8 cellular contexts compared by ENCODE assay signal in genomic region chr12:6943387-6943718, GRCh38. TPM values are rescaled to one million over a fixed set of nuclear protein-coding genes. Genes with fewer than 3 reads are reported as not detected.
DNase-seq lines count a peak whose midpoint lies in the region; ATAC-seq, FAIRE-seq and TF ChIP-seq lines count a peak whose summit lies in the region.

No MANE protein-coding gene starts in this region.

- H3K56ac ChIP-seq in H1 (replicated peaks; ENCODE audit: insufficient read length, low read depth, low read length), result no peak overlapping the region

- no peak for TF ChIP-seq RAD21 in H1 (IDR thresholded peaks at IDR 0.05 in 1 of 2, conservative IDR thresholded peaks at IDR 0.05 in 1 of 2; ENCODE audit: low read depth in 2 of 2, low read length in 2 of 2)

- H3K27me3 Mint-ChIP-seq in CD14-positive monocyte (ENCODE audit: low read depth in 3 of 3), result peaks cover 0 to 2% (median 0%) of the 10 kb centered on the region in 3 donors
- peaks cover 2% of the 10 kb centered on the region for H3K27me3 Mint-ChIP-seq in activated CD8-positive, alpha-beta T cell treated with anti-CD3 and anti-CD28 coated beads, Interleukin-2, amount 10 ng/mL, durations not matched to agents 7 days and 5 days (ENCODE audit: low read depth)

- H3K79me1 ChIP-seq in H1 (ENCODE audit: low read depth, low read length), result no peaks in the 10 kb centered on the region; the same call in 1 of the 2 replicates

- peak overlapping the region; percentile 26 for H4K91ac ChIP-seq in H1 (replicated peaks; ENCODE audit: insufficient read length, low read length)

- peak overlapping the region; percentile 90 for H3K27ac ChIP-seq in H1 (ENCODE audit: low read depth, low read length)

- H3K23me2 ChIP-seq in H1 (ENCODE audit: low read depth, low read length), result peaks cover 11% of the 10 kb centered on the region

- H2BK15ac ChIP-seq in H1 (ENCODE audit: low read length), result no peak overlapping the region

- no peak overlapping the region for H3K14ac ChIP-seq in H1 (ENCODE audit: insufficient read length)

- peak overlapping the region; percentile 94 to 99 (median 98) for H3K27ac Mint-ChIP-seq in CD14-positive monocyte
- H3K27ac Mint-ChIP-seq in activated CD8-positive, alpha-beta T cell treated with anti-CD3 and anti-CD28 coated beads, Interleukin-2, amount 10 ng/mL, durations not matched to agents 7 days and 5 days, result peak overlapping the region; percentile 97

- no peak overlapping the region for H2AK5ac ChIP-seq in H1 (ENCODE audit: low read depth, low read length)

- ATAC-seq in GM19463 (IDR thresholded peaks at IDR 0.05; ENCODE audit: unreplicated experiment), result peak; percentile 31
- ATAC-seq in activated CD8-positive, alpha-beta T cell treated with anti-CD3 and anti-CD28 coated beads, Interleukin-2, amount 10 ng/mL, durations not matched to agents 7 days and 5 days, result peak; percentile 42

- H2AFZ ChIP-seq in H1 (ENCODE audit: low read length), result no peak overlapping the region

- CTCF ChIA-PET in activated CD8-positive, alpha-beta T cell treated with anti-CD3 and anti-CD28 coated beads, Interleukin-2, amount 10 ng/mL, durations not matched to agents 7 days and 5 days (lab: Charles Lee), result interaction anchor here (0.7 to 18.6 kb wide), 24 partner anchors 9 to 245 kb away, joined by 3 to 742 read pairs (median 5); partner anchors contain the start of genes C1R, C1RL, ENO2 and LPCAT3
- CTCF ChIA-PET in H1 (lab: Charles Lee; ENCODE audit: partially characterized antibody), result interaction anchor here (1.0 to 20.2 kb wide), 8 partner anchors 18 to 247 kb away, joined by 3 to 277 read pairs (median 21); partner anchors contain the start of genes ATN1, C1RL, SPSB2 and TPI1

- H3K79me2 ChIP-seq in H1 (ENCODE audit: control insufficient read depth in 1 of 2, insufficient read depth in 2 of 2, low read length in 2 of 2), result no peaks in the 10 kb centered on the region; a peak in 1 of 4 replicates

- TF ChIP-seq CTCF in CD14-positive monocyte (IDR thresholded peaks at IDR 0.05) (no peak), H1 (IDR thresholded peaks at IDR 0.05; ENCODE audit: control extremely low read depth in 1 of 3, insufficient read depth in 1 of 3, low read depth in 1 of 3, low read length in 3 of 3) (no peak)

- H3K4ac ChIP-seq in H1 (replicated peaks; ENCODE audit: insufficient read length, low read depth, low read length), result no peak overlapping the region

- no peaks in the 10 kb centered on the region for H3K9me3 ChIP-seq in H1 (ENCODE audit: insufficient read depth in 2 of 2, low read depth in 1 of 2, low read length in 1 of 2)

- 8% methylated on average over 13 of the region's 13 CpGs; no CpG with 5 or more reads in 1 of the 2 experiments for WGBS in H1 (ENCODE audit: extremely low coverage in 1 of 2, insufficient coverage in 1 of 2, insufficient read length in 1 of 2, insufficient replicate concordance in 2 of 2, low coverage in 1 of 2, low lambda C conversion rate in 2 of 2, missing lambda C conversion rate in 1 of 2), 2 experiments

- peak overlapping the region; percentile 37 to 91 for H3K4me3 Mint-ChIP-seq in CD14-positive monocyte
- peak overlapping the region; percentile 88 for H3K4me3 Mint-ChIP-seq in activated CD8-positive, alpha-beta T cell treated with anti-CD3 and anti-CD28 coated beads, Interleukin-2, amount 10 ng/mL, durations not matched to agents 7 days and 5 days

- H3K36me3 ChIP-seq in H1 (ENCODE audit: control insufficient read depth in 2 of 4, insufficient read depth in 4 of 4, low read length in 3 of 4), result peaks cover 6 to 16% (median 9%) of the 10 kb centered on the region in 4 experiments; a peak in 7 of 8 replicates

- peak overlapping the region; percentile 29; the same call in 1 of the 2 replicates for H3K18ac ChIP-seq in H1 (ENCODE audit: extremely low read depth, low read length)

- H4K5ac ChIP-seq in H1 (ENCODE audit: insufficient read length, low read depth, low read length), result peak overlapping the region; percentile 93

- H4K8ac ChIP-seq in H1 (ENCODE audit: extremely low read depth, insufficient read depth, low read length), result peak overlapping the region; percentile 39

- H2BK20ac ChIP-seq in H1 (ENCODE audit: low read length), result no peak overlapping the region

- peaks cover 1 to 3% of the 10 kb centered on the region in 2 donors for H3K36me3 Mint-ChIP-seq in CD14-positive monocyte
- peaks cover 17% of the 10 kb centered on the region for H3K36me3 Mint-ChIP-seq in activated CD8-positive, alpha-beta T cell treated with anti-CD3 and anti-CD28 coated beads, Interleukin-2, amount 10 ng/mL, durations not matched to agents 7 days and 5 days (ENCODE audit: low read depth)

- no peaks in the 10 kb centered on the region for H3K27me3 ChIP-seq in H1 (replicated peaks in 1 of 4; ENCODE audit: control insufficient read depth in 3 of 4, extremely low read depth in 1 of 4, insufficient read depth in 3 of 4, low read length in 3 of 4)

- intact Hi-C loops in CD14-positive monocyte (cut with micrococcal nuclease), result loop anchor here in 1 of 2 donors (5.0 kb wide), 1 partner anchor 71 kb away; the partner anchor contains the start of gene SPSB2

- peaks cover 2 to 5% of the 10 kb centered on the region in 2 experiments for H4K20me1 ChIP-seq in H1 (replicated peaks in 1 of 2; ENCODE audit: control insufficient read depth in 1 of 2, insufficient read depth in 2 of 2, low read length in 2 of 2)

- peaks cover 6 to 22% (median 19%) of the 10 kb centered on the region in 4 experiments for H3K4me1 ChIP-seq in H1 (replicated peaks in 1 of 4; ENCODE audit: control insufficient read depth in 3 of 4, insufficient read depth in 4 of 4, low read length in 3 of 4)

- DNase-seq in CD14-positive monocyte (ENCODE audit: low spot score) (peak; percentile 86), HK-2 (ENCODE audit: unreplicated experiment) (peak; percentile 75), NCI-H82 treated with DMSO at 0.1 percent for 48 hours (lab: John Stamatoyannopoulos, UW; ENCODE audit: unreplicated experiment) (peak; percentile 96), H1 (ENCODE audit: low read depth in 1 of 2, low spot score in 2 of 2) (peak in 1 of 2 experiments; percentile 72), medulla oblongata (ENCODE audit: extremely low spot score) (peak; percentile 97)
- DNase-seq in activated CD8-positive, alpha-beta T cell treated with anti-CD3 and anti-CD28 coated beads, Interleukin-2, amount 10 ng/mL, durations not matched to agents 7 days and 5 days, result peak; percentile 90
- DNase-seq in stimulated activated CD8-positive, alpha-beta memory T cell treated with anti-CD3 and anti-CD28 coated beads, Interleukin-4, amount 100 ng/mL, for 48 hours, result peak; percentile 80

- peaks cover 56% of the 10 kb centered on the region for H3K4me1 Mint-ChIP-seq in CD14-positive monocyte
- peaks cover 69% of the 10 kb centered on the region for H3K4me1 Mint-ChIP-seq in activated CD8-positive, alpha-beta T cell treated with anti-CD3 and anti-CD28 coated beads, Interleukin-2, amount 10 ng/mL, durations not matched to agents 7 days and 5 days (ENCODE audit: low read depth)

- H3K4me3 ChIP-seq in H1 (ENCODE audit: extremely low read depth in 1 of 4, insufficient read depth in 2 of 4, low read depth in 3 of 4, low read length in 4 of 4), result peak overlapping the region in 3 of 4 experiments; percentile 57 to 91 (median 80); a peak in 6 of 8 replicates

- H2BK5ac ChIP-seq in H1 (ENCODE audit: low read depth, low read length), result peak overlapping the region; percentile 99

- FAIRE-seq in H1 (lab: Jason Lieb, UNC), result peak; percentile 82

- H2BK120ac ChIP-seq in H1 (replicated peaks; ENCODE audit: low read depth, low read length), result no peak overlapping the region

- H3K9me3 Mint-ChIP-seq in CD14-positive monocyte, result peaks cover 0 to 2% (median 0%) of the 10 kb centered on the region in 7 donors
- no peaks in the 10 kb centered on the region for H3K9me3 Mint-ChIP-seq in activated CD8-positive, alpha-beta T cell treated with anti-CD3 and anti-CD28 coated beads, Interleukin-2, amount 10 ng/mL, durations not matched to agents 7 days and 5 days (ENCODE audit: insufficient read depth)

- POLR2A ChIA-PET in activated CD8-positive, alpha-beta T cell treated with anti-CD3 and anti-CD28 coated beads, Interleukin-2, amount 10 ng/mL, durations not matched to agents 7 days and 5 days (lab: Charles Lee), result interaction anchor here (0.6 to 20.8 kb wide), 59 partner anchors 9 to 1123 kb away, joined by 3 to 1099 read pairs (median 5); partner anchors contain the start of genes ATN1, C1RL, C3AR1 and CDCA3
- POLR2A ChIA-PET in H1 (lab: Charles Lee; ENCODE audit: partially characterized antibody), result interaction anchor here (0.6 to 44.0 kb wide), 54 partner anchors 9 to 697 kb away, joined by 3 to 1596 read pairs (median 5); partner anchors contain the start of genes ATN1, C1R, C1RL and CDCA3

- H3K4me2 ChIP-seq in H1 (ENCODE audit: insufficient read depth in 1 of 2, low read depth in 2 of 2, low read length in 2 of 2), result peak overlapping the region; percentile 56 to 92

- peak overlapping the region; percentile 80; the same call in 1 of the 2 replicates for H2BK12ac ChIP-seq in H1 (ENCODE audit: low read depth, low read length)

- no peak for TF ChIP-seq EP300 in H1 (IDR thresholded peaks at IDR 0.05; ENCODE audit: borderline replicate concordance in 1 of 2, low read depth in 2 of 2, low read length in 2 of 2)

- H3K9ac ChIP-seq in H1 (replicated peaks in 1 of 4; ENCODE audit: extremely low read depth in 1 of 4, low read depth in 3 of 4, low read length in 3 of 4), result peak overlapping the region in 3 of 4 experiments; percentile 74 to 91 (median 80); a peak in 6 of 7 replicates

- TF ChIP-seq POLR2A in H1 (IDR thresholded peaks at IDR 0.05; ENCODE audit: control extremely low read depth in 1 of 2, low read depth in 2 of 2, low read length in 2 of 2), result no peak

- H3K23ac ChIP-seq in H1 (ENCODE audit: insufficient read length), result no peak overlapping the region

RNA-seq across cellular contexts. Expression of gene RNU7-1, which starts 0.3 kb away (rescaled TPM):
- polyA plus RNA-seq in CD14-positive monocyte (not detected), H1 (2011; rRNA removed) (not detected in 2 replicates)
- total RNA-seq in activated CD8-positive, alpha-beta T cell treated with anti-CD3 and anti-CD28 coated beads, Interleukin-2, amount 10 ng/mL, durations not matched to agents 7 days and 5 days, result not detected
- not detected in 2 replicates for total RNA-seq in H1 (2021; fragmentation: NEBNext Ultra II Directional; extraction: Animal tissue kit (Norgen Biotek cat#: 25700))
- polyA plus RNA-seq in H1 (2011; cell fraction: cytosol; rRNA removed), result not detected
- polyA plus RNA-seq in H1 (2011; cell fraction: nucleus; rRNA removed), result not detected
- not detected in 4 replicates for polyA plus RNA-seq in H1 (2012, experiment 1 of 2)
- not detected for polyA plus RNA-seq in H1 (2012, experiment 2 of 2)
- not detected for polyA plus RNA-seq in H1 (2013, experiment 1 of 2)
- polyA plus RNA-seq in H1 (2013, experiment 2 of 2), result not detected
- not detected in 2 replicates for polyA minus RNA-seq in H1 (2011; rRNA and poly(A)+ RNA removed)
- not detected for polyA minus RNA-seq in H1 (2011; cell fraction: cytosol; rRNA and poly(A)+ RNA removed)
- not detected for polyA minus RNA-seq in H1 (2011; cell fraction: nucleus; rRNA and poly(A)+ RNA removed)

RNA-seq across cellular contexts. Expression of gene C12orf57, which starts 0.5 kb away (rescaled TPM):
- polyA plus RNA-seq in CD14-positive monocyte, result 10 to 100 TPM; 19.1 to 24.2 TPM
- total RNA-seq in activated CD8-positive, alpha-beta T cell treated with anti-CD3 and anti-CD28 coated beads, Interleukin-2, amount 10 ng/mL, durations not matched to agents 7 days and 5 days, result 100 to 1,000 TPM; 184 to 185 TPM
- 174 and 185 TPM in 2 replicates for total RNA-seq in H1 (2021; fragmentation: NEBNext Ultra II Directional; extraction: Animal tissue kit (Norgen Biotek cat#: 25700))
- 993 and 1,124 TPM in 2 replicates for polyA plus RNA-seq in H1 (2011; rRNA removed)
- 811 TPM for polyA plus RNA-seq in H1 (2011; cell fraction: cytosol; rRNA removed)
- polyA plus RNA-seq in H1 (2011; cell fraction: nucleus; rRNA removed), result 653 TPM
- 167 to 390 TPM (median 374 TPM) in 4 replicates for polyA plus RNA-seq in H1 (2012, experiment 1 of 2)
- 596 TPM for polyA plus RNA-seq in H1 (2012, experiment 2 of 2)
- 206 TPM for polyA plus RNA-seq in H1 (2013, experiment 1 of 2)
- polyA plus RNA-seq in H1 (2013, experiment 2 of 2), result 192 TPM
- polyA minus RNA-seq in H1 (2011; rRNA and poly(A)+ RNA removed), result 66.6 and 106 TPM in 2 replicates
- 76.3 TPM for polyA minus RNA-seq in H1 (2011; cell fraction: cytosol; rRNA and poly(A)+ RNA removed)
- 112 TPM for polyA minus RNA-seq in H1 (2011; cell fraction: nucleus; rRNA and poly(A)+ RNA removed)

RNA-seq across cellular contexts. Expression of gene PTPN6, which starts 7.8 kb away (rescaled TPM):
- polyA plus RNA-seq in CD14-positive monocyte (100 to 1,000 TPM; 449 to 562 TPM), H1 (2011; rRNA removed) (16.3 and 22.6 TPM in 2 replicates)
- 100 to 1,000 TPM; 354 to 397 TPM for total RNA-seq in activated CD8-positive, alpha-beta T cell treated with anti-CD3 and anti-CD28 coated beads, Interleukin-2, amount 10 ng/mL, durations not matched to agents 7 days and 5 days
- total RNA-seq in H1 (2021; fragmentation: NEBNext Ultra II Directional; extraction: Animal tissue kit (Norgen Biotek cat#: 25700)), result 25.7 and 28.4 TPM in 2 replicates
- polyA plus RNA-seq in H1 (2011; cell fraction: cytosol; rRNA removed), result 21.3 TPM
- 32.9 TPM for polyA plus RNA-seq in H1 (2011; cell fraction: nucleus; rRNA removed)
- polyA plus RNA-seq in H1 (2012, experiment 1 of 2), result 34.9 to 37.3 TPM (median 36.6 TPM) in 4 replicates
- polyA plus RNA-seq in H1 (2012, experiment 2 of 2), result 28.9 TPM
- 23.2 TPM for polyA plus RNA-seq in H1 (2013, experiment 1 of 2)
- polyA plus RNA-seq in H1 (2013, experiment 2 of 2), result 25.8 TPM
- polyA minus RNA-seq in H1 (2011; rRNA and poly(A)+ RNA removed), result 12.4 and 24.5 TPM in 2 replicates
- 17.8 TPM for polyA minus RNA-seq in H1 (2011; cell fraction: cytosol; rRNA and poly(A)+ RNA removed)
- polyA minus RNA-seq in H1 (2011; cell fraction: nucleus; rRNA and poly(A)+ RNA removed), result 9.1 TPM

RNA-seq across cellular contexts. Expression of gene ATN1, which starts 15.6 kb away (rescaled TPM):
- polyA plus RNA-seq in CD14-positive monocyte, result under 1 TPM in 1 of 2 donors, not detected in 1; 0.40 TPM
- total RNA-seq in activated CD8-positive, alpha-beta T cell treated with anti-CD3 and anti-CD28 coated beads, Interleukin-2, amount 10 ng/mL, durations not matched to agents 7 days and 5 days, result 10 to 100 TPM; 21.6 to 24.5 TPM
- 69.6 and 73.4 TPM in 2 replicates for total RNA-seq in H1 (2021; fragmentation: NEBNext Ultra II Directional; extraction: Animal tissue kit (Norgen Biotek cat#: 25700))
- polyA plus RNA-seq in H1 (2011; rRNA removed), result 20.6 and 43.0 TPM in 2 replicates
- 13.5 TPM for polyA plus RNA-seq in H1 (2011; cell fraction: cytosol; rRNA removed)
- 178 TPM for polyA plus RNA-seq in H1 (2011; cell fraction: nucleus; rRNA removed)
- polyA plus RNA-seq in H1 (2012, experiment 1 of 2), result 61.7 to 82.1 TPM (median 77.4 TPM) in 4 replicates
- 48.0 TPM for polyA plus RNA-seq in H1 (2012, experiment 2 of 2)
- 51.3 TPM for polyA plus RNA-seq in H1 (2013, experiment 1 of 2)
- polyA plus RNA-seq in H1 (2013, experiment 2 of 2), result 48.3 TPM
- 11.4 and 14.0 TPM in 2 replicates for polyA minus RNA-seq in H1 (2011; rRNA and poly(A)+ RNA removed)
- 37.6 TPM for polyA minus RNA-seq in H1 (2011; cell fraction: cytosol; rRNA and poly(A)+ RNA removed)
- 42.3 TPM for polyA minus RNA-seq in H1 (2011; cell fraction: nucleus; rRNA and poly(A)+ RNA removed)

RNA-seq across cellular contexts. Expression of gene PHB2, which starts 27.1 kb away (rescaled TPM):
- polyA plus RNA-seq in CD14-positive monocyte (10 to 100 TPM; 90.6 to 91.9 TPM), H1 (2011; rRNA removed) (579 and 626 TPM in 2 replicates)
- 100 to 1,000 TPM; 226 to 236 TPM for total RNA-seq in activated CD8-positive, alpha-beta T cell treated with anti-CD3 and anti-CD28 coated beads, Interleukin-2, amount 10 ng/mL, durations not matched to agents 7 days and 5 days
- 360 and 368 TPM in 2 replicates for total RNA-seq in H1 (2021; fragmentation: NEBNext Ultra II Directional; extraction: Animal tissue kit (Norgen Biotek cat#: 25700))
- polyA plus RNA-seq in H1 (2011; cell fraction: cytosol; rRNA removed), result 622 TPM
- polyA plus RNA-seq in H1 (2011; cell fraction: nucleus; rRNA removed), result 570 TPM
- polyA plus RNA-seq in H1 (2012, experiment 1 of 2), result 317 to 409 TPM (median 397 TPM) in 4 replicates
- polyA plus RNA-seq in H1 (2012, experiment 2 of 2), result 565 TPM
- polyA plus RNA-seq in H1 (2013, experiment 1 of 2), result 552 TPM
- 493 TPM for polyA plus RNA-seq in H1 (2013, experiment 2 of 2)
- 282 and 291 TPM in 2 replicates for polyA minus RNA-seq in H1 (2011; rRNA and poly(A)+ RNA removed)
- 137 TPM for polyA minus RNA-seq in H1 (2011; cell fraction: cytosol; rRNA and poly(A)+ RNA removed)
- 195 TPM for polyA minus RNA-seq in H1 (2011; cell fraction: nucleus; rRNA and poly(A)+ RNA removed)

Comparison
In these comparisons a context has a peak if more than half of its experiments do, and no peak if none do; other contexts are left out.
1. RNA of gene PTPN6, which starts 7.8 kb away (total RNA-seq): 354 to 397 TPM in activated CD8-positive, alpha-beta T cell treated with anti-CD3 and anti-CD28 coated beads, Interleukin-2, amount 10 ng/mL, durations not matched to agents 7 days and 5 days; 25.7 to 28.4 TPM in H1; every median in the first group is over 10 times any median in the second.